18 cellular contexts compared by ENCODE assay signal in genomic region chr18:45139478-45139877, GRCh38.
"Had no signal": no experiment of that assay in that cellular context is flagged by ENCODE, and none has a peak within 500 bp of the region (broad histone marks: within the 10 kb centered on the region; RNA-seq: fewer than 3 reads in every experiment).

No MANE protein-coding gene starts in this region.

- H3K4me1 Mint-ChIP-seq: nephron progenitor cell had no signal

- ATAC-seq: left ventricle myocardium superior; lower lobe of right lung; sciatic nerve; stimulated activated naive B cell treated with anti-CD40 and anti-IgM and Interleukin-4, amounts not matched to agents 10 μg/mL and 1 μg/mL and 100 μg/mL, for 72 hours; upper lobe of right lung had no signal

- H3K27me3 Mint-ChIP-seq: naive B cell; stimulated activated naive B cell treated with anti-CD40 and anti-IgM and Interleukin-4, amounts not matched to agents 10 μg/mL and 1 μg/mL and 100 μg/mL, for 72 hours had no signal

- H3K4me3 Mint-ChIP-seq: nephron progenitor cell; stimulated activated naive B cell treated with anti-CD40 and anti-IgM and Interleukin-4, amounts not matched to agents 10 μg/mL and 1 μg/mL and 100 μg/mL, for 72 hours; stimulated activated naive CD8-positive, alpha-beta T cell treated with anti-CD3 and anti-CD28 coated beads, Interleukin-15, Interleukin-2, amounts not matched to agents 100 ng/mL and 50 ng/mL, for 24 hours had no signal

- H3K27ac Mint-ChIP-seq: nephron progenitor cell; stimulated activated naive B cell treated with anti-CD40 and anti-IgM and Interleukin-4, amounts not matched to agents 10 μg/mL and 1 μg/mL and 100 μg/mL, for 72 hours; stimulated activated naive CD8-positive, alpha-beta T cell treated with anti-CD3 and anti-CD28 coated beads, Interleukin-15, Interleukin-2, amounts not matched to agents 100 ng/mL and 50 ng/mL, for 24 hours had no signal

- H3K4me3 ChIP-seq: lower lobe of right lung, prostate gland, right atrium auricular region, thoracic aorta, transverse colon, upper lobe of right lung, uterus had no signal

- DNase-seq: cortex of kidney; hypothalamus; left ventricle myocardium superior; lower lobe of right lung; naive B cell; nephron progenitor cell; nucleus accumbens; stimulated activated CD4-positive, alpha-beta T cell treated with anti-CD3 and anti-CD28 coated beads, Interleukin-2, amount 100 ng/mL, for 24 hours; stimulated activated CD4-positive, alpha-beta T cell treated with anti-CD3 and anti-CD28 coated beads, Interleukin-4, amount 100 ng/mL, for 24 hours; stimulated activated naive B cell treated with anti-CD40 and anti-IgM and Interleukin-4, amounts not matched to agents 10 μg/mL and 1 μg/mL and 100 μg/mL, for 72 hours; transverse colon; upper lobe of right lung; uterus had no signal
